ENCODE assay signal across 16 cellular contexts in the genomic region with DNA sequence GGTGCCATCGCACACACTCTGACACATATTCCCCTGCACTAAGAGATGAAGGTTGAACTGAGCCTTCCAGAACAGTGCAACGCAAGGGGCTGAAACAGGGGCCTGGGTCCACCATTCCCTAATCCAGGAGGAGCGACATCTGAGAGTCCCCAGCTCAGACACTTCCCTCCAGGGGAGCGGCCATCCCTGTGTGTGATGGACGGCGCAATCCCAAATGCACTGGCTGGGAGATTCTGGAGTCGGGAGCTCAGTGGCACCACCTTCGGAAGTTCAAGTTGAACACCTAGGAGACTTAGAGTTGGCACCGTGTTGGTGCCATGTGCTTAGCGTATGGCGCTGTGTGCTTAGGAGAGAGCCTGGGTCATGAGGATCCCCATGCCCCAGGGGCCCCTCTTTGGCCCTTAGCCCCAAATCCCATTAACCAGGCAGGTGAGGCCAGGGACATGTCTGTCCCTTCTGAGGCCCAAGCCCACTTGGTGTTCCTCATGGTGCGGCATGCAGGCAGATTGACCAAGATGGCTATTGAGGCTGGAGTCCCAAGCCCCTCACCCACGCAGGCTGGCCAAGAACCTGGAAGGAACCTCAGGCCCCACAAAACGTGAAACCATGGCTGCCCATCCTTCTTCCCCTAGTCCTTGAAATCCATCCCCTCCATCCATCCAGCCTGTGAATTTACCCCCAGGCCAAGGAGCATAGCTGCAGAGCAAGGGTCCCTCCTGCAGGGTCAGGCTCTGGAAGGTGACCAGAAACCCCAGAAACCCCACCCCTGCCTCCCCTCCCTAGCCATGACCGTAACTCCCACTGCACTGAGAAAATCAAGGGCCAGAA.
"Had no signal": no experiment of that assay in that cellular context is flagged by ENCODE, and none has a peak within 500 bp of the region (broad histone marks: within the 10 kb centered on the region; RNA-seq: fewer than 3 reads in every experiment).

No MANE protein-coding gene starts in this region.

- ATAC-seq: heart left ventricle, left lobe of liver, T-cell had no signal

- FAIRE-seq: colon, islet of Langerhans had no signal

- H3K4me3 ChIP-seq: heart left ventricle, ovary, SK-N-MC, skin epidermis, tibial artery had no signal

- H3K27ac ChIP-seq: ovary, SK-N-MC, skin epidermis had no signal

- H3K27me3 ChIP-seq: heart left ventricle, ovary, tibial artery had no signal

- DNase-seq: activated naive CD8-positive, alpha-beta T cell treated with anti-CD3 and anti-CD28 coated beads, Interleukin-2, amount 10 ng/mL, durations not matched to agents 7 days and 5 days; activated T-cell treated with anti-CD3 and anti-CD28 coated beads, Interleukin-2, amount 50 U/mL, for 24 hours; anterior cingulate cortex; foreskin melanocyte; nephron progenitor cell; retina; T1000; tibial artery had no signal

- H3K36me3 ChIP-seq: heart left ventricle, ovary, tibial artery had no signal

- H3K9me3 ChIP-seq: heart left ventricle, ovary, tibial artery had no signal
